11 cellular contexts compared by ENCODE assay signal in genomic region chr12:12979731-12980259, GRCh38. TPM values are rescaled to one million over a fixed set of nuclear protein-coding genes. Genes with fewer than 3 reads are reported as not detected.
A peak's percentile ranks its signal among the peaks of the same experiment; 100 is the strongest.
DNase-seq lines count a peak whose midpoint lies in the region; ATAC-seq lines count a peak whose summit lies in the region.
"Had no signal": no experiment of that assay in that cellular context is flagged by ENCODE, and none has a peak within 500 bp of the region (broad histone marks: within the 10 kb centered on the region; RNA-seq: fewer than 3 reads in every experiment).

No MANE protein-coding gene starts in this region.

- DNase-seq in EL (peak; percentile 96), glomerular endothelial cell (ENCODE audit: extremely low read depth, low read depth, low spot score) (peak; percentile 96), pulmonary artery endothelial cell (ENCODE audit: low read depth, low spot score) (peak; percentile 79), NCI-H187 treated with DMSO at 0.1 percent for 48 hours (lab: John Stamatoyannopoulos, UW) (no peak), GDM1 (lab: John Stamatoyannopoulos, UW) (no peak)
- DNase-seq: activated CD8-positive, alpha-beta memory T cell treated with anti-CD3 and anti-CD28 coated beads for 24 hours; NCI-H524 treated with DMSO at 0.1 percent for 48 hours had no signal

- peak overlapping the region; percentile 72 for H3K27ac ChIP-seq in angular gyrus (ENCODE audit: low read depth, low read length)
- H3K27ac ChIP-seq: right lobe of liver had no signal

- ATAC-seq in GM18909 (IDR thresholded peaks at IDR 0.05; ENCODE audit: poor library complexity, unreplicated experiment) (no peak), HG03520 (IDR thresholded peaks at IDR 0.05; ENCODE audit: unreplicated experiment) (no peak)

RNA-seq across cellular contexts. Expression of gene HEBP1, which starts 20.3 kb away (rescaled TPM):
- total RNA-seq in glomerular endothelial cell, result 37.2 and 57.1 TPM in 2 replicates
- 18.5 and 24.9 TPM in 2 replicates for total RNA-seq in pulmonary artery endothelial cell

RNA-seq across cellular contexts. Expression of gene GPRC5D, which starts 27.8 kb away (rescaled TPM):
- not detected in 2 replicates for total RNA-seq in glomerular endothelial cell
- total RNA-seq in pulmonary artery endothelial cell, result 0.11 TPM in 1 of 2 replicates, not detected in the other
- total RNA-seq: right lobe of liver had no signal

Comparison
In these comparisons a context has a peak if more than half of its experiments do, and no peak if none do; other contexts are left out.
1. DNase-seq: peak in EL (single experiment), glomerular endothelial cell (single experiment) and pulmonary artery endothelial cell (single experiment); none in NCI-H187 treated with DMSO at 0.1 percent for 48 hours (single experiment) and GDM1 (single experiment).